Comparison of ENCODE assay signal across 25 cellular contexts in the genomic region with DNA sequence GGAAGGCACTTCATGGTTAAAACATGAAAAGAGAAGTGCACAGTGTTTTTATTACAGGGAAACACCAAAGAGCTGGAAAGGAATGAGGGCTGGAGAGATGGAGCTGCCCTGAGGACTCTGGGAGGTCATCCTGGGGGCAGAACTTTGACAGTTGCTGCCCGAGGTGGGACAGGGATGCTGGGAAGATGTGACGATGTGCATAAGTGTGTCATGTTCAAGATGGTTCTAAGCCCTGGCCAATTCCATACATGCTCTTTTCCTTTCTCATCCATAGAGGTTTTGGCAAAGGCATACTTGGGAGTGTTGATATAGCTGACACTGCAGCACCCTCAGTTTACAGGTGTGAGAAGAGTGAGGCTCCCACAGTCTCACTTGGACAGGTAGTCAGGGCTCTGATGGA. TPM values are rescaled to one million over a fixed set of nuclear protein-coding genes. Genes with fewer than 3 reads are reported as not detected.
DNase-seq lines count a peak whose midpoint lies in the region; ATAC-seq and TF ChIP-seq lines count a peak whose summit lies in the region.
"Had no signal": no experiment of that assay in that cellular context is flagged by ENCODE, and none has a peak within 500 bp of the region (broad histone marks: within the 10 kb centered on the region; RNA-seq: fewer than 3 reads in every experiment).

No MANE protein-coding gene starts in this region.

- peaks cover 4% of the 10 kb centered on the region in 2 donors for H3K36me3 ChIP-seq in mucosa of rectum (ENCODE audit: control insufficient read depth in 2 of 2, insufficient read depth in 2 of 2, low read length in 2 of 2)
- peaks cover 0 to 27% (median 11%) of the 10 kb centered on the region in 4 donors for H3K36me3 ChIP-seq in stomach
- H3K36me3 ChIP-seq: BE2C, HAP-1 had no signal

- TF ChIP-seq EP300 in stomach (IDR thresholded peaks at IDR 0.05): no peak

- H3K9ac ChIP-seq in mucosa of rectum (ENCODE audit: low read depth in 1 of 2, low read length in 2 of 2): no peak overlapping the region

- ATAC-seq in GM18511 (IDR thresholded peaks at IDR 0.05; ENCODE audit: unreplicated experiment): no peak
- ATAC-seq: activated naive CD8-positive, alpha-beta T cell treated with anti-CD3 and anti-CD28 coated beads, Interleukin-2, amount 50 U/mL, for 24 hours; right cardiac atrium; stimulated activated naive CD8-positive, alpha-beta T cell treated with anti-CD3 and anti-CD28 coated beads, Interleukin-15, amount 100 ng/mL, for 72 hours had no signal

- H3K4me3 ChIP-seq in mucosa of rectum (ENCODE audit: low read length in 2 of 2) (peak overlapping the region in 1 of 2 donors; percentile 34), stomach (no peak overlapping the region)
- H3K4me3 ChIP-seq: dorsolateral prefrontal cortex, HAP-1, MG63, PC-9, tibial nerve had no signal

- H3K27me3 ChIP-seq in mucosa of rectum (ENCODE audit: control insufficient read depth in 2 of 2, insufficient read depth in 2 of 2, low read length in 2 of 2) (no peaks in the 10 kb centered on the region), stomach (no peaks in the 10 kb centered on the region)
- H3K27me3 ChIP-seq: BE2C, dorsolateral prefrontal cortex, MG63, tibial nerve had no signal

- 76 to 92% (median 86%) methylated on average over 2 of the region's 2 CpGs for WGBS in stomach, 5 donors

- DNase-seq in stomach: no peak
- no peak for DNase-seq in SK-N-DZ (ENCODE audit: low spot score)
- DNase-seq in DMS79 treated with DMSO at 0.1 percent for 48 hours (lab: John Stamatoyannopoulos, UW): no peak
- no peak for DNase-seq in erythroblast (lab: John Stamatoyannopoulos, UW)
- DNase-seq: activated CD4-positive, alpha-beta T cell treated with anti-CD3 and anti-CD28 coated beads for 4 hours; activated effector memory CD4-positive, alpha-beta T cell treated with anti-CD3 and anti-CD28 coated beads, Interleukin-2, amount 50 U/mL, for 16 hours; activated naive CD8-positive, alpha-beta T cell treated with anti-CD3 and anti-CD28 coated beads, Interleukin-2, amount 50 U/mL, for 24 hours; activated T-cell treated with anti-CD3 and anti-CD28 coated beads for 4 hours; BE2C; dorsolateral prefrontal cortex; GDM1; KG1; MG63; NCI-H1417 treated with DMSO at 0.1 percent for 48 hours; NCI-H345; PC-9; right cardiac atrium; stimulated activated CD4-positive, alpha-beta T cell treated with anti-CD3 and anti-CD28 coated beads, Interleukin-2, amount 100 ng/mL, for 24 hours; stimulated activated naive CD8-positive, alpha-beta T cell treated with anti-CD3 and anti-CD28 coated beads, Interleukin-15, amount 100 ng/mL, for 72 hours had no signal

- H3K27ac ChIP-seq in C4-2B (peak overlapping the region; percentile 27), VCaP (peak overlapping the region; percentile 87), mucosa of rectum (ENCODE audit: low read depth in 2 of 2, low read length in 2 of 2) (peak overlapping the region; percentile 56 to 71), stomach (peak overlapping the region in 4 of 5 donors; percentile 66 to 85 (median 78))
- H3K27ac ChIP-seq: PC-9 had no signal

- intact Hi-C loops in stomach (cut with DNase I; ENCODE audit: low total_unique reads): no loop called here

- H3K9me3 ChIP-seq in mucosa of rectum (ENCODE audit: control insufficient read depth in 2 of 2, low read length in 2 of 2) (no peaks in the 10 kb centered on the region), stomach (no peaks in the 10 kb centered on the region)
- H3K9me3 ChIP-seq: BE2C, HAP-1, MG63, tibial nerve had no signal

- TF ChIP-seq CTCF in C4-2B (conservative IDR thresholded peaks at IDR 0.05) (no peak), VCaP (conservative IDR thresholded peaks at IDR 0.05) (no peak), stomach (IDR thresholded peaks at IDR 0.05) (no peak)

- TF ChIP-seq POLR2A in stomach (IDR thresholded peaks at IDR 0.05) (no peak), erythroblast (IDR thresholded peaks at IDR 0.05; ENCODE audit: low read length) (no peak)

- H3K4me1 ChIP-seq in mucosa of rectum (ENCODE audit: control insufficient read depth in 2 of 2, insufficient read depth in 2 of 2, low read length in 2 of 2) (peaks cover 39 to 47% of the 10 kb centered on the region in 2 donors), stomach (peaks cover 34 to 93% (median 69%) of the 10 kb centered on the region in 4 donors)
- H3K4me1 ChIP-seq: BE2C, HAP-1 had no signal

RNA-seq across cellular contexts. Expression of a gene that starts 23.8 kb away (rescaled TPM):
- 100 to 1,000 TPM; 185 to 885 (median 487) TPM for total RNA-seq in stomach
- 10 to 100 TPM in 1 of 3 donors, 1 to 10 TPM in 2; 8.0 to 14.6 (median 8.9) TPM for polyA plus RNA-seq in stomach
- 2.2 and 3.2 TPM in 2 replicates for polyA plus RNA-seq in SK-N-DZ (2014; cell fraction: cytosol; rRNA removed)
- 1.9 and 2.6 TPM in 2 replicates for polyA plus RNA-seq in SK-N-DZ (2014; cell fraction: nucleus; rRNA removed)

Comparison
In these comparisons a context has a peak if more than half of its experiments do, and no peak if none do; other contexts are left out.
1. H3K27ac ChIP-seq: peak in every context shown above with its lines; median percentile 87 in VCaP; 78 in stomach; 64 in mucosa of rectum; 27 in C4-2B.